9 cellular contexts compared by ENCODE assay signal in the genomic region with DNA sequence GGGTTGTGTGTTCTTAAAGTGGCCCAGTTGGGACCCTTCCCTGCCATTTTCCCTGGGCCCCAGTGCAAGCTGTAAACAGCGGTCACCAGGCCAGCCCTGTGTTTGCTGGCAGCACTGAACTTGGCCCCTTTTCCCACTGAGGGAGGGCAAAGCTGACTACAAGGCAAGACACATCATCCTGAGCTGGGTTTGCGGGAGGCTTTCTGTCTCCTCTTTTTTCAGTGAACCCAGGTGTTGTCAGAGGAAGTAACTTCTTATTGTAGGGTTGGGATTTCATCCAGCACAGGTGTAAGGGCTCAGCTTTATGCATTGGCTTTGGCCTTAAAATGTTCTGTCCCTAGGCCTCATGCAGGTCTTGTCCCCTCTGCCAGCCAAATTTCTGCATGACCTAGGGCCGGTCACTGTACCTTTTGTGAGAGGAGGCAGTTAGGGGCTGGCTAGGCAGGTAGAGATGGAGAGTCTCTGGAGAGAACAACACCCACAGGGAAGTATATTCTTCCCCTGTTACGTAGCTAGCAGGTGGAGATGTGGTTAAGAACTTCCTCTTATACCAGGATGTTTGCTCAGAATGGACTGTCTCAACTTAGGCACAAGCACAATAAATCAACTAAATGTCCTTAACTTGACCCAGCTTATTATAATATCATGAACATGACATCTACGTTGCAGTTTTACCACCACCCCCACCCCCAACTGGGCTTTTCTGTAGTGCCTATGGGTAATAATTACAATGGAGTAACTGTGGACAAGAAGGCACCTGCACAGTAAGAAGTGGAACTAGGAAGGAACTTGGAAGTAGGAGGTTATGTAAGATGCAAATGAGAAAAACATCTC.
A peak's percentile ranks its signal among the peaks of the same experiment; 100 is the strongest.
DNase-seq lines count a peak whose midpoint lies in the region; ATAC-seq and TF ChIP-seq lines count a peak whose summit lies in the region.
"Had no signal": no experiment of that assay in that cellular context is flagged by ENCODE, and none has a peak within 500 bp of the region (broad histone marks: within the 10 kb centered on the region; RNA-seq: fewer than 3 reads in every experiment).

No MANE protein-coding gene starts in this region.

- H3K27me3 ChIP-seq in naive thymus-derived CD4-positive, alpha-beta T cell (ENCODE audit: control insufficient read depth in 2 of 2, insufficient read depth in 2 of 2, low read length in 2 of 2): no peaks in the 10 kb centered on the region
- peaks cover 76% of the 10 kb centered on the region for H3K27me3 ChIP-seq in WERI-Rb-1 (ENCODE audit: insufficient read depth, low read depth, severe bottlenecking)

- H3K9me3 Mint-ChIP-seq in naive thymus-derived CD4-positive, alpha-beta T cell: peaks cover 0 to 3% (median 0%) of the 10 kb centered on the region in 11 donors

- intact Hi-C loops in naive thymus-derived CD4-positive, alpha-beta T cell (cut with micrococcal nuclease): no loop called here

- no peak overlapping the region for H3K27ac ChIP-seq in naive thymus-derived CD4-positive, alpha-beta T cell (ENCODE audit: low read depth, low read length)
- H3K27ac ChIP-seq in WERI-Rb-1: no peak overlapping the region

- POLR2A ChIA-PET in naive thymus-derived CD4-positive, alpha-beta T cell (lab: Charles Lee): interaction anchor here (0.7 to 1.5 kb wide), 3 partner anchors 9 to 100 kb away, joined by 3 to 5 read pairs (median 4); no protein-coding TSS in a partner anchor

- no peaks in the 10 kb centered on the region for H3K27me3 Mint-ChIP-seq in naive thymus-derived CD4-positive, alpha-beta T cell

- CTCF ChIA-PET in naive thymus-derived CD4-positive, alpha-beta T cell (lab: Charles Lee): interaction anchor here (0.7 to 3.5 kb wide), 6 partner anchors 8 to 127 kb away, joined by 3 to 12 read pairs (median 3); a partner anchor contains a TSS

- H3K4me3 ChIP-seq in naive thymus-derived CD4-positive, alpha-beta T cell (ENCODE audit: low read length): no peak overlapping the region
- H3K4me3 ChIP-seq in WERI-Rb-1 (ENCODE audit: low read depth, low read length): no peak overlapping the region

- no peaks in the 10 kb centered on the region for H3K9me3 ChIP-seq in naive thymus-derived CD4-positive, alpha-beta T cell (ENCODE audit: control insufficient read depth in 2 of 3, low read length in 3 of 3)
- H3K9me3 ChIP-seq in WERI-Rb-1 (ENCODE audit: severe bottlenecking): no peaks in the 10 kb centered on the region

- TF ChIP-seq CTCF in WERI-Rb-1 (IDR thresholded peaks at IDR 0.05; ENCODE audit: low read depth, low read length): no peak

- H3K36me3 ChIP-seq in naive thymus-derived CD4-positive, alpha-beta T cell (ENCODE audit: control insufficient read depth in 2 of 3, insufficient read depth in 3 of 3, low read length in 3 of 3): no peaks in the 10 kb centered on the region
- no peaks in the 10 kb centered on the region for H3K36me3 ChIP-seq in WERI-Rb-1

- peak overlapping the region; percentile 36 to 93 (median 84) for H3K27ac Mint-ChIP-seq in naive thymus-derived CD4-positive, alpha-beta T cell
- H3K27ac Mint-ChIP-seq: brain had no signal

- ATAC-seq in GM18870 (IDR thresholded peaks at IDR 0.05; ENCODE audit: unreplicated experiment) (peak; percentile 93), HG02798 (IDR thresholded peaks at IDR 0.05; ENCODE audit: poor library complexity, unreplicated experiment) (peak; percentile 90)
- peak; percentile 88 for ATAC-seq in naive thymus-derived CD4-positive, alpha-beta T cell

- peaks cover 7 to 23% of the 10 kb centered on the region in 2 donors for H3K4me1 ChIP-seq in naive thymus-derived CD4-positive, alpha-beta T cell (ENCODE audit: control insufficient read depth in 2 of 2, insufficient read depth in 2 of 2, low read length in 2 of 2)

- no peaks in the 10 kb centered on the region for H3K36me3 Mint-ChIP-seq in naive thymus-derived CD4-positive, alpha-beta T cell
- H3K36me3 Mint-ChIP-seq: brain had no signal

- H3K4me1 Mint-ChIP-seq in naive thymus-derived CD4-positive, alpha-beta T cell: peaks cover 16 to 49% (median 38%) of the 10 kb centered on the region in 7 donors
- H3K4me1 Mint-ChIP-seq: brain had no signal

- peak overlapping the region in 9 of 10 donors; percentile 42 to 71 (median 64) for H3K4me3 Mint-ChIP-seq in naive thymus-derived CD4-positive, alpha-beta T cell
- H3K4me3 Mint-ChIP-seq: brain had no signal

- DNase-seq in NOMO-1 (lab: John Stamatoyannopoulos, UW; ENCODE audit: unreplicated experiment in 2 of 2): peak; percentile 90 to 97
- DNase-seq in naive thymus-derived CD4-positive, alpha-beta T cell: peak in 6 of 9 donors; percentile 4 to 40 (median 34)
- DNase-seq in NCI-H748 (lab: John Stamatoyannopoulos, UW; ENCODE audit: unreplicated experiment): no peak
- DNase-seq in WERI-Rb-1: no peak
- DNase-seq in activated naive CD4-positive, alpha-beta T cell treated with anti-CD3 and anti-CD28 coated beads, Interleukin-2, amount 50 U/mL, for 16 hours: no peak
- DNase-seq in mesenteric fat pad (ENCODE audit: low spot score): no peak

Comparison
In these comparisons a context has a peak if more than half of its experiments do, and no peak if none do; other contexts are left out.
1. DNase-seq: peak in NOMO-1 (2 of 2) and naive thymus-derived CD4-positive, alpha-beta T cell (6 of 9); none in NCI-H748 (single experiment), WERI-Rb-1 (single experiment), activated naive CD4-positive, alpha-beta T cell treated with anti-CD3 and anti-CD28 coated beads, Interleukin-2, amount 50 U/mL, for 16 hours (single experiment) and mesenteric fat pad (single experiment).
2. Peak in every context shown above with its lines, with median percentiles within 50 percentile points of each other: ATAC-seq.